Comparison of ENCODE assay signal across 35 cellular contexts in the genomic region with DNA sequence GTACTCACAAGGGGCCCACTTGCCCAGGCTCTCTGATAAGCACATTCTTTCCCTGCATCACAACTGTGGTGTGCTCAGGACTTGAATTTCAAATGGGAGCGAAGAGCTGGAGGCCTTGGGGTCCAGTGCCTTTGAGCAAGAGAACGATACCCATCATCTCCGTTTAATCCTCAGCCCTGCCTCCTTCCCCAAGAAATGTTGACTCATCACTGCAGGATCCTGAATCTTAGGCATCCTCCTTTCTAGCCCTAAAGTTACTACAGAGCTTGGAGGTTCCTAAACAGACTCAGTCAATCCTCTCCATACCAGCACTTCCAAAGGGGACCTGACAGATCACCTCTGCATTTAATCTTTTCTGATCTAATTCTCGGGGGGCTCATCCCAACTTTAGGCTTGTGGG. TPM values are rescaled to one million over a fixed set of nuclear protein-coding genes. Genes with fewer than 3 reads are reported as not detected.
"Had no signal": no experiment of that assay in that cellular context is flagged by ENCODE, and none has a peak within 500 bp of the region (broad histone marks: within the 10 kb centered on the region; RNA-seq: fewer than 3 reads in every experiment).

No MANE protein-coding gene starts in this region.

- DNase-seq: activated CD4-positive, alpha-beta memory T cell treated with anti-CD3 and anti-CD28 coated beads, Interleukin-2, amount 10 ng/mL, durations not matched to agents 7 days and 5 days; activated CD4-positive, alpha-beta T cell treated with anti-CD3 and anti-CD28 coated beads for 1 hour; activated CD4-positive, alpha-beta T cell treated with anti-CD3 and anti-CD28 coated beads for 48 hours; activated CD4-positive, CD25-positive, alpha-beta regulatory T cell; activated CD8-positive, alpha-beta memory T cell treated with anti-CD3 and anti-CD28 coated beads for 24 hours; activated CD8-positive, alpha-beta memory T cell treated with anti-CD3 and anti-CD28 coated beads, Interleukin-2, amount 10 ng/mL, durations not matched to agents 7 days and 5 days; activated CD8-positive, alpha-beta memory T cell treated with anti-CD3 and anti-CD28 coated beads, Interleukin-2, amount 50 U/mL, for 48 hours; activated effector memory CD4-positive, alpha-beta T cell treated with Interleukin-2 at 50 U/mL for 16 hours; activated naive CD4-positive, alpha-beta T cell treated with anti-CD3 and anti-CD28 coated beads, Interleukin-2, amount 10 ng/mL, durations not matched to agents 7 days and 5 days; activated naive CD8-positive, alpha-beta T cell treated with anti-CD3 and anti-CD28 coated beads, Interleukin-2, amount 50 U/mL, for 24 hours; activated T-cell treated with anti-CD3 and anti-CD28 coated beads, Interleukin-2, amount 50 U/mL, for 48 hours; anterior cingulate cortex; central memory CD4-positive, alpha-beta T cell; Karpas-422; KBM-7; NCI-H1092 treated with DMSO at 0.1 percent for 48 hours; NCI-H1436; NCI-H187; NCI-H2029 treated with DMSO at 0.1 percent for 48 hours; NCI-H2107; NCI-H226; NCI-H524; PC-3; Peyer's patch; RPMI8226; SIG-M5; T1000; WERI-Rb-1 had no signal

- ATAC-seq: activated CD8-positive, alpha-beta memory T cell treated with anti-CD3 and anti-CD28 coated beads, Interleukin-2, amount 10 ng/mL, durations not matched to agents 7 days and 5 days; activated naive CD8-positive, alpha-beta T cell treated with anti-CD3 and anti-CD28 coated beads, Interleukin-2, amount 50 U/mL, for 24 hours; PC-3; SK-N-SH treated with all-trans-retinoic acid at 6 μM for 48 hours had no signal

RNA-seq across cellular contexts. Expression of gene PRG2, which starts 3.8 kb away (rescaled TPM):
- total RNA-seq: MCF 10A; PC-3; Peyer's patch; SK-MEL-5; T-helper 1 cell treated with Interleukin-12 subunit alpha and Interleukin-12 subunit beta and Interleukin-4 antibody, amounts not matched to agents 30 ng/mL and 1 ng/mL, for 36 hours had no signal

RNA-seq across cellular contexts. Expression of gene PRG3, which starts 13.3 kb away (rescaled TPM):
- total RNA-seq: activated CD4-positive, alpha-beta memory T cell treated with anti-CD3 and anti-CD28 coated beads, Interleukin-2, amount 10 ng/mL, durations not matched to agents 7 days and 5 days; activated CD8-positive, alpha-beta memory T cell treated with anti-CD3 and anti-CD28 coated beads, Interleukin-2, amount 10 ng/mL, durations not matched to agents 7 days and 5 days; bronchial epithelial cell; cerebellum; MCF 10A; PC-3; Peyer's patch; SK-MEL-5; T-helper 1 cell treated with Interleukin-12 subunit alpha and Interleukin-12 subunit beta and Interleukin-4 antibody, amounts not matched to agents 30 ng/mL and 1 ng/mL, for 36 hours; T-helper 2 cell treated with Interferon-gamma antibody and Interleukin-4, amounts not matched to agents 100 ng/mL and 5 ng/mL, for 36 hours had no signal

RNA-seq across cellular contexts. Expression of gene P2RX3, which starts 56.1 kb away (rescaled TPM):
- total RNA-seq: activated CD4-positive, alpha-beta memory T cell treated with anti-CD3 and anti-CD28 coated beads, Interleukin-2, amount 10 ng/mL, durations not matched to agents 7 days and 5 days; activated CD8-positive, alpha-beta memory T cell treated with anti-CD3 and anti-CD28 coated beads, Interleukin-2, amount 10 ng/mL, durations not matched to agents 7 days and 5 days; bronchial epithelial cell; cerebellum; MCF 10A; PC-3; SK-MEL-5; T-helper 1 cell treated with Interleukin-12 subunit alpha and Interleukin-12 subunit beta and Interleukin-4 antibody, amounts not matched to agents 30 ng/mL and 1 ng/mL, for 36 hours; T-helper 2 cell treated with Interferon-gamma antibody and Interleukin-4, amounts not matched to agents 100 ng/mL and 5 ng/mL, for 36 hours had no signal
